ENCODE assay signal across 20 cellular contexts in the genomic region with DNA sequence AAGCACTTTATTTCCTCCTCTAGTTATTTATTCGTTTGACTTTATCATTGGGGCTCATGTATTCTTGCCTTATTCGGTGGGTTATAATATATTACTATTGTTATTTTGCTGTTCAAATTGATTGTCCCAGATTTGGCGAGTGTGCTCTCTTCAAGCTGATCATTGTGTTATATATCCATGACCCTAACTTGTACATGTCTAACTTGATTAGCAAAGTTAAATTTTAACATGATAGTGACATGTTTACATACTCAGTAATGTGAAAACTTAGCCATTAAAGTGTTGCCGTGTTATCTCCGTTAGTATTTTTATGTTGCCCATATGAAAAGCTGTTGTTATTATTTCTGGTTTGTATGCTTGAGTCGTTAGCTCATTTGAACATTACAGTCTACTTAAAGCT.
DNase-seq lines count a peak whose midpoint lies in the region; ATAC-seq, FAIRE-seq and TF ChIP-seq lines count a peak whose summit lies in the region.
"Had no signal": no experiment of that assay in that cellular context is flagged by ENCODE, and none has a peak within 500 bp of the region (broad histone marks: within the 10 kb centered on the region; RNA-seq: fewer than 3 reads in every experiment).

No MANE protein-coding gene starts in this region.

- no peaks in the 10 kb centered on the region for H3K27me3 Mint-ChIP-seq in progenitor cell of endocrine pancreas

- peak overlapping the region; percentile 3 for H3K27ac Mint-ChIP-seq in progenitor cell of endocrine pancreas
- H3K27ac Mint-ChIP-seq: CD4-positive, CD25-positive, alpha-beta regulatory T cell had no signal

- peaks cover 30% of the 10 kb centered on the region for H3K4me1 Mint-ChIP-seq in progenitor cell of endocrine pancreas (ENCODE audit: low read depth)
- H3K4me1 Mint-ChIP-seq: CD4-positive, CD25-positive, alpha-beta regulatory T cell had no signal

- H3K36me3 ChIP-seq in HUES64 (ENCODE audit: insufficient read depth, low read length): no peaks in the 10 kb centered on the region
- H3K36me3 ChIP-seq in brain microvascular endothelial cell (replicated peaks): no peaks in the 10 kb centered on the region
- H3K36me3 ChIP-seq: BE2C had no signal

- peaks cover 50% of the 10 kb centered on the region for H3K4me1 ChIP-seq in HUES64 (ENCODE audit: insufficient read depth, low read length)

- in situ Hi-C loops in brain microvascular endothelial cell (cut with HindIII; ENCODE audit: low pct_ligation_motif_present, low sequenced_read_pairs): no loop called here

- no peaks in the 10 kb centered on the region for H3K36me3 Mint-ChIP-seq in progenitor cell of endocrine pancreas (ENCODE audit: insufficient read depth)
- H3K36me3 Mint-ChIP-seq: CD4-positive, CD25-positive, alpha-beta regulatory T cell had no signal

- TF ChIP-seq CTCF in progenitor cell of endocrine pancreas (IDR thresholded peaks at IDR 0.05; ENCODE audit: unreplicated experiment): no peak
- no peak for TF ChIP-seq CTCF in brain microvascular endothelial cell (IDR thresholded peaks at IDR 0.05; ENCODE audit: low read depth, low read length, missing control alignments)

- no peaks in the 10 kb centered on the region for H3K9me3 ChIP-seq in HUES64 (ENCODE audit: insufficient read depth, low read depth, low read length)
- H3K9me3 ChIP-seq: BE2C, Caco-2 had no signal

- ATAC-seq in left lobe of liver: peak; percentile 53
- ATAC-seq: K562 had no signal

- H3K27ac ChIP-seq in HUES64 (ENCODE audit: low read depth, low read length) (peak overlapping the region; percentile 57; the same call in 1 of the 2 replicates), brain microvascular endothelial cell (no peak overlapping the region)

- peak; percentile 76 for FAIRE-seq in H54 (lab: Jason Lieb, UNC)
- FAIRE-seq: A204.1, D721Med, GM12892, K562 had no signal

- WGBS in HUES64: 86% methylated on average over 3 of the region's 6 CpGs

- H3K9ac ChIP-seq in HUES64 (ENCODE audit: low read depth, low read length): no peak overlapping the region

- no peak for TF ChIP-seq POLR2A in H54 (IDR thresholded peaks at IDR 0.05; ENCODE audit: low read depth, low read length)

- DNase-seq in H54 (ENCODE audit: insufficient read length, low spot score): no peak
- no peak for DNase-seq in left lobe of liver (ENCODE audit: low spot score)
- no peak for DNase-seq in progenitor cell of endocrine pancreas (ENCODE audit: low spot score, unreplicated experiment)
- DNase-seq in DMS79 (lab: John Stamatoyannopoulos, UW): no peak
- DNase-seq in NCI-H1436 (lab: John Stamatoyannopoulos, UW): no peak
- DNase-seq in brain microvascular endothelial cell: no peak
- no peak for DNase-seq in NCI-H510A treated with DMSO at 0.1 percent for 48 hours (lab: John Stamatoyannopoulos, UW)
- DNase-seq: ACHN; BE2C; C1 segment of cervical spinal cord; Caco-2; CD4-positive, CD25-positive, alpha-beta regulatory T cell; GDM1; HCEC 1CT; IMR-90 had no signal

- no peaks in the 10 kb centered on the region for H3K9me3 Mint-ChIP-seq in progenitor cell of endocrine pancreas (ENCODE audit: low read depth)

- H3K4me3 ChIP-seq in HUES64 (ENCODE audit: low read length) (no peak overlapping the region), brain microvascular endothelial cell (ENCODE audit: low read depth, low read length) (no peak overlapping the region)
- H3K4me3 ChIP-seq: K562 had no signal

- H3K4me3 Mint-ChIP-seq in progenitor cell of endocrine pancreas (ENCODE audit: low read depth): no peak overlapping the region
- H3K4me3 Mint-ChIP-seq: CD4-positive, CD25-positive, alpha-beta regulatory T cell had no signal

- H3K27me3 ChIP-seq in HUES64 (ENCODE audit: insufficient read depth, low read length) (no peaks in the 10 kb centered on the region), brain microvascular endothelial cell (replicated peaks) (no peaks in the 10 kb centered on the region)
- H3K27me3 ChIP-seq: BE2C had no signal
